ENCODE assay signal across 20 cellular contexts in the genomic region with DNA sequence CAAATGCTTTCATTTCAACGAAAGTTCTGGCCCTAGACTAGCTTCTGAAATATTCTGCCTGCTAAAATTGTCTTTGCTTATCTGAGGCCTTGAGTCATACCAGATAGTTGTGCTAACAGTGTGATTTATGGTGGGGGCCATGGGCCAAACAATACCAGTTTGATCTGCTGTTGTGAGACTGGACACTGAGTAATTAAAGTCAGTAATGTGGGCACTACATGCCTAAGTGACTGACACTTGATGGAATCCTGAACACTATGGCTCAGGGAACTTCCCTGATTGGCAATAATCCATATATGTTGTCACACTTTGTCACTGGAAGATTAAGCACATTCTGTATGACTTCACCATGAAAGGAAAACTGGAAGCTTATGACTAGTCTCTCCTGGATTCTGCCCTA.
DNase-seq lines count a peak whose midpoint lies in the region; ATAC-seq and TF ChIP-seq lines count a peak whose summit lies in the region.
"Had no signal": no experiment of that assay in that cellular context is flagged by ENCODE, and none has a peak within 500 bp of the region (broad histone marks: within the 10 kb centered on the region; RNA-seq: fewer than 3 reads in every experiment).

No MANE protein-coding gene starts in this region.

- TF ChIP-seq CTCF in RWPE1 (conservative IDR thresholded peaks at IDR 0.05; ENCODE audit: low read depth) (no peak), epithelial cell of proximal tubule (conservative IDR thresholded peaks at IDR 0.05; ENCODE audit: low read depth, low read length) (no peak)

- H3K4me3 Mint-ChIP-seq in activated CD4-positive, alpha-beta T cell treated with anti-CD3 and anti-CD28 coated beads for 36 hours: no peak overlapping the region
- H3K4me3 Mint-ChIP-seq: HFFc6; T-helper 1 cell treated with Interleukin-12 subunit alpha and Interleukin-12 subunit beta and Interleukin-4 antibody, amounts not matched to agents 30 μg/mL and 1 μg/mL, for 36 hours had no signal

- intact Hi-C loops in activated CD4-positive, alpha-beta T cell treated with anti-CD3 and anti-CD28 coated beads for 36 hours (cut with DNase I, micrococcal nuclease): no loop called here

- H3K27me3 Mint-ChIP-seq in activated CD4-positive, alpha-beta T cell treated with anti-CD3 and anti-CD28 coated beads for 36 hours: no peaks in the 10 kb centered on the region

- POLR2A ChIA-PET in RWPE1 (lab: Yijun Ruan, JAX; ENCODE audit: low non-redundant PET): interaction anchor here (0.6 kb wide), 1 partner anchor 24 kb away, joined by 3 read pairs; no protein-coding TSS in a partner anchor
- POLR2A ChIA-PET in activated CD4-positive, alpha-beta T cell treated with anti-CD3 and anti-CD28 coated beads for 36 hours (lab: Charles Lee): no interaction called here

- H3K4me1 Mint-ChIP-seq in activated CD4-positive, alpha-beta T cell treated with anti-CD3 and anti-CD28 coated beads for 36 hours: no peaks in the 10 kb centered on the region

- H3K9me3 Mint-ChIP-seq in activated CD4-positive, alpha-beta T cell treated with anti-CD3 and anti-CD28 coated beads for 36 hours (ENCODE audit: low read depth): peaks cover 2% of the 10 kb centered on the region
- H3K9me3 Mint-ChIP-seq: T-helper 1 cell treated with Interleukin-12 subunit alpha and Interleukin-12 subunit beta and Interleukin-4 antibody, amounts not matched to agents 30 μg/mL and 1 μg/mL, for 36 hours had no signal

- no peak overlapping the region for H3K27ac ChIP-seq in RWPE1
- H3K27ac ChIP-seq: HL-60, left lung, Peyer's patch, thoracic aorta had no signal

- H3K4me3 ChIP-seq in epithelial cell of proximal tubule (ENCODE audit: low read depth, low read length): no peak overlapping the region
- H3K4me3 ChIP-seq: left lung, Peyer's patch, thoracic aorta had no signal

- CTCF ChIA-PET in RWPE1 (lab: Yijun Ruan, JAX): no interaction called here
- CTCF ChIA-PET in activated CD4-positive, alpha-beta T cell treated with anti-CD3 and anti-CD28 coated beads for 36 hours (lab: Charles Lee): no interaction called here

- DNase-seq in ELR (ENCODE audit: low read depth) (peak; percentile 89), RWPE1 (ENCODE audit: low spot score) (peak; percentile 57), epithelial cell of proximal tubule (ENCODE audit: low read depth) (peak; percentile 86), kidney tubule cell (ENCODE audit: low spot score) (peak; percentile 99), occipital lobe (lab: John Stamatoyannopoulos, UW) (no peak), NCI-H82 treated with DMSO at 0.1 percent for 48 hours (lab: John Stamatoyannopoulos, UW; ENCODE audit: unreplicated experiment) (no peak)
- DNase-seq in activated CD4-positive, alpha-beta T cell treated with anti-CD3 and anti-CD28 coated beads for 36 hours: no peak
- DNase-seq: activated CD8-positive, alpha-beta memory T cell treated with anti-CD3 and anti-CD28 coated beads, Interleukin-2, amount 50 U/mL, for 48 hours; COR-L47; HFFc6; left lung; NCI-H2029; NCI-H69; Peyer's patch had no signal

- H3K36me3 Mint-ChIP-seq in activated CD4-positive, alpha-beta T cell treated with anti-CD3 and anti-CD28 coated beads for 36 hours (ENCODE audit: low read depth): no peaks in the 10 kb centered on the region
- H3K36me3 Mint-ChIP-seq: activated naive CD4-positive, alpha-beta T cell treated with anti-CD3 and anti-CD28 coated beads, Interleukin-2, amount 50 U/mL, for 72 hours had no signal

- no peak for ATAC-seq in HG03571 (IDR thresholded peaks at IDR 0.05; ENCODE audit: unreplicated experiment)
- ATAC-seq in activated CD4-positive, alpha-beta T cell treated with anti-CD3 and anti-CD28 coated beads for 36 hours: no peak
- ATAC-seq: activated CD4-positive, CD25-positive, alpha-beta regulatory T cell treated with anti-CD3 and anti-CD28 coated beads, Interleukin-2, amount 50 U/mL, for 24 hours; activated naive CD4-positive, alpha-beta T cell treated with anti-CD3 and anti-CD28 coated beads, Interleukin-2, amount 50 U/mL, for 72 hours; left lung had no signal

- H3K27ac Mint-ChIP-seq in activated CD4-positive, alpha-beta T cell treated with anti-CD3 and anti-CD28 coated beads for 36 hours: no peak overlapping the region
- H3K27ac Mint-ChIP-seq: activated naive CD4-positive, alpha-beta T cell treated with anti-CD3 and anti-CD28 coated beads, Interleukin-2, amount 50 U/mL, for 72 hours; HFFc6; T-helper 1 cell treated with Interleukin-12 subunit alpha and Interleukin-12 subunit beta and Interleukin-4 antibody, amounts not matched to agents 30 μg/mL and 1 μg/mL, for 36 hours had no signal

Comparison
In these comparisons a context has a peak if more than half of its experiments do, and no peak if none do; other contexts are left out.
1. DNase-seq: peak in ELR (single experiment), RWPE1 (single experiment), epithelial cell of proximal tubule (single experiment) and kidney tubule cell (single experiment); none in occipital lobe (single experiment), activated CD4-positive, alpha-beta T cell treated with anti-CD3 and anti-CD28 coated beads for 36 hours (single experiment) and NCI-H82 treated with DMSO at 0.1 percent for 48 hours (single experiment).